Comparison of ENCODE assay signal across 21 cellular contexts in the genomic region with DNA sequence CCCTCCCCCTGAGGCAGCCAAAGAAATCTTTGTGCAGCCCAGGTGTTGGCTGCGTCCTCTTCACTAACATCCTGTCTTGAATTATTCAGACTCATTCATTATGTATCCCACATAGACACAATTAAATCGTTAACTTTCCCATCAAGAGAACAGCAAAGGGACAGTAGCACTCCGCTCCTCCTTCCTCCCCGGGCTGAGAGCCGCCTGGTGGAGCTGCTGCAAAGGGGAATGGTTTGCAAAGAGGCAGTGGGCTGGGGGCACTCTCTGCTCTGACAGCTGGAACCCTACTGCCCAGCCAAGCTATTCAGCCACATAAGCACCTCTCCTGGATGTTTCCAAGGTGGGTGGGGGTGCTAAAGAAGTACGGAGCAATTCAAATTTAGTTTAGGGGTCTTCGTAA.
DNase-seq lines count a peak whose midpoint lies in the region; ATAC-seq and TF ChIP-seq lines count a peak whose summit lies in the region.
"Had no signal": no experiment of that assay in that cellular context is flagged by ENCODE, and none has a peak within 500 bp of the region (broad histone marks: within the 10 kb centered on the region; RNA-seq: fewer than 3 reads in every experiment).

No MANE protein-coding gene starts in this region.

- H3K27me3 ChIP-seq in thyroid gland: no peaks in the 10 kb centered on the region

- H3K27ac Mint-ChIP-seq in neural crest cell (ENCODE audit: unreplicated experiment): no peak overlapping the region
- H3K27ac Mint-ChIP-seq: activated naive CD4-positive, alpha-beta T cell treated with anti-CD3 and anti-CD28 coated beads, Interleukin-2, amount 50 U/mL, for 24 hours; nephron had no signal

- no peaks in the 10 kb centered on the region for H3K4me1 ChIP-seq in thyroid gland
- H3K4me1 ChIP-seq: psoas muscle had no signal

- no peaks in the 10 kb centered on the region for H3K9me3 ChIP-seq in thyroid gland
- H3K9me3 ChIP-seq: psoas muscle had no signal

- H3K4me1 Mint-ChIP-seq in neural crest cell: peaks cover 55% of the 10 kb centered on the region
- H3K4me1 Mint-ChIP-seq: activated naive CD4-positive, alpha-beta T cell treated with anti-CD3 and anti-CD28 coated beads, Interleukin-2, amount 50 U/mL, for 24 hours had no signal

- WGBS in thyroid gland, 2 donors: 39 to 44% methylated on average over 7 of the region's 7 CpGs

- TF ChIP-seq CTCF in astrocyte of the cerebellum (IDR thresholded peaks at IDR 0.05; ENCODE audit: low read depth, low read length, missing control alignments): peak; percentile 43
- TF ChIP-seq CTCF in neural crest cell (conservative IDR thresholded peaks at IDR 0.05): no peak
- TF ChIP-seq CTCF in thyroid gland (IDR thresholded peaks at IDR 0.05): no peak

- H3K27me3 Mint-ChIP-seq in neural crest cell (ENCODE audit: low read depth): no peaks in the 10 kb centered on the region

- intact Hi-C loops in head of caudate nucleus (cut with DNase I) (no loop called here), thyroid gland (cut with DNase I) (no loop called here)

- ATAC-seq in HG03354 (IDR thresholded peaks at IDR 0.05; ENCODE audit: poor library complexity, severe bottlenecking, unreplicated experiment): no peak
- ATAC-seq: psoas muscle had no signal

- TF ChIP-seq POLR2A in thyroid gland (IDR thresholded peaks at IDR 0.05): no peak

- peak overlapping the region; percentile 50 for H3K4me3 Mint-ChIP-seq in neural crest cell
- H3K4me3 Mint-ChIP-seq: activated naive CD4-positive, alpha-beta T cell treated with anti-CD3 and anti-CD28 coated beads, Interleukin-2, amount 50 U/mL, for 24 hours; nephron had no signal

- in situ Hi-C loops in astrocyte of the cerebellum (cut with HindIII; ENCODE audit: low sequenced_read_pairs): no loop called here

- H3K27ac ChIP-seq in thyroid gland: no peak overlapping the region
- H3K27ac ChIP-seq: psoas muscle had no signal

- DNase-seq in Ammon's horn (ENCODE audit: low spot score) (peak; percentile 35), astrocyte of the cerebellum (ENCODE audit: low read depth) (no peak), head of caudate nucleus (peak in 27 of 42 donors; percentile 4 to 54 (median 30)), neural crest cell (ENCODE audit: low read depth, low spot score) (peak; percentile 38), thyroid gland (no peak), GM19240 (ENCODE audit: insufficient read length, low spot score) (no peak)
- DNase-seq in activated CD4-positive, CD25-positive, alpha-beta regulatory T cell (lab: John Stamatoyannopoulos, UW): no peak
- DNase-seq: DMS53; effector CD4-positive, alpha-beta T cell; erythroblast; GF-D8; NCI-H1092; NCI-H187 treated with DMSO at 0.1 percent for 48 hours; NCI-H226; NCI-H82; psoas muscle; Right ventricle myocardium superior; T-helper 9 cell had no signal

- H3K36me3 Mint-ChIP-seq in neural crest cell (ENCODE audit: low read depth): no peaks in the 10 kb centered on the region
- H3K36me3 Mint-ChIP-seq: activated naive CD4-positive, alpha-beta T cell treated with anti-CD3 and anti-CD28 coated beads, Interleukin-2, amount 50 U/mL, for 24 hours had no signal

- no peaks in the 10 kb centered on the region for H3K36me3 ChIP-seq in thyroid gland

- H3K4me3 ChIP-seq in astrocyte of the cerebellum (ENCODE audit: low read depth, low read length) (no peak overlapping the region), thyroid gland (replicated peaks in 1 of 3) (no peak overlapping the region)
- H3K4me3 ChIP-seq: psoas muscle had no signal

- no peaks in the 10 kb centered on the region for H3K9me3 Mint-ChIP-seq in neural crest cell
- H3K9me3 Mint-ChIP-seq: activated naive CD4-positive, alpha-beta T cell treated with anti-CD3 and anti-CD28 coated beads, Interleukin-2, amount 50 U/mL, for 24 hours; nephron had no signal

Comparison
In these comparisons a context has a peak if more than half of its experiments do, and no peak if none do; other contexts are left out.
1. DNase-seq: peak in Ammon's horn (single experiment), head of caudate nucleus (27 of 42) and neural crest cell (single experiment); none in astrocyte of the cerebellum (single experiment), thyroid gland (0 of 2), GM19240 (single experiment) and activated CD4-positive, CD25-positive, alpha-beta regulatory T cell (0 of 4).